ENCODE assay signal across 1 cellular context in the genomic region with DNA sequence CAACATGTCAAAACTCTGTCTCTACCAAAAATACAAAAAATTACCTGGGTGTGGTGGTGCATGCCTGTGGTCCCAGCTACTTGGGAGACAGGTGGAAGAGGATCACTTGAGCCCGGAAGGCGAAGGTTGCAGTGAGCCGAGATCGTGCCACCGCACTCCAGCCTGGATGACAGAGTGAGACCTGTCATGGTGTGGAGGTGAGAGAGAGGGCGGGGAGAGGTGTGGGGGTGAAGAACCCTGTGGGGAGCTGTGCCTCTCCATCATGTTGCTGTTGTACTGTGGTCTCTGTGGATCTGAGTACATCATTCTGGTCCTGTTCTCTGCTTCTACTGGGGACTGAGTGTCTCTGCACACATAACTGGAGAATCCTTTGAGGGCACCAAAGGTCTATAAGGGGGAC.
TF ChIP-seq lines count a peak whose summit lies in the region.

No MANE protein-coding gene starts in this region.

TF ChIP-seq in liver, 16 proteins besides CTCF, POLR2A, EP300 and RAD21 (continued from another document):
- TF ChIP-seq, protein P1, sequence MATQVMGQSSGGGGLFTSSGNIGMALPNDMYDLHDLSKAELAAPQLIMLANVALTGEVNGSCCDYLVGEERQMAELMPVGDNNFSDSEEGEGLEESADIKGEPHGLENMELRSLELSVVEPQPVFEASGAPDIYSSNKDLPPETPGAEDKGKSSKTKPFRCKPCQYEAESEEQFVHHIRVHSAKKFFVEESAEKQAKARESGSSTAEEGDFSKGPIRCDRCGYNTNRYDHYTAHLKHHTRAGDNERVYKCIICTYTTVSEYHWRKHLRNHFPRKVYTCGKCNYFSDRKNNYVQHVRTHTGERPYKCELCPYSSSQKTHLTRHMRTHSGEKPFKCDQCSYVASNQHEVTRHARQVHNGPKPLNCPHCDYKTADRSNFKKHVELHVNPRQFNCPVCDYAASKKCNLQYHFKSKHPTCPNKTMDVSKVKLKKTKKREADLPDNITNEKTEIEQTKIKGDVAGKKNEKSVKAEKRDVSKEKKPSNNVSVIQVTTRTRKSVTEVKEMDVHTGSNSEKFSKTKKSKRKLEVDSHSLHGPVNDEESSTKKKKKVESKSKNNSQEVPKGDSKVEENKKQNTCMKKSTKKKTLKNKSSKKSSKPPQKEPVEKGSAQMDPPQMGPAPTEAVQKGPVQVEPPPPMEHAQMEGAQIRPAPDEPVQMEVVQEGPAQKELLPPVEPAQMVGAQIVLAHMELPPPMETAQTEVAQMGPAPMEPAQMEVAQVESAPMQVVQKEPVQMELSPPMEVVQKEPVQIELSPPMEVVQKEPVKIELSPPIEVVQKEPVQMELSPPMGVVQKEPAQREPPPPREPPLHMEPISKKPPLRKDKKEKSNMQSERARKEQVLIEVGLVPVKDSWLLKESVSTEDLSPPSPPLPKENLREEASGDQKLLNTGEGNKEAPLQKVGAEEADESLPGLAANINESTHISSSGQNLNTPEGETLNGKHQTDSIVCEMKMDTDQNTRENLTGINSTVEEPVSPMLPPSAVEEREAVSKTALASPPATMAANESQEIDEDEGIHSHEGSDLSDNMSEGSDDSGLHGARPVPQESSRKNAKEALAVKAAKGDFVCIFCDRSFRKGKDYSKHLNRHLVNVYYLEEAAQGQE (IDR thresholded peaks at IDR 0.05), result no peak
- no peak for TF ChIP-seq FOXA1 (IDR thresholded peaks at IDR 0.05)
- TF ChIP-seq FOXA2 (IDR thresholded peaks at IDR 0.05), result no peak
- TF ChIP-seq, protein P2, sequence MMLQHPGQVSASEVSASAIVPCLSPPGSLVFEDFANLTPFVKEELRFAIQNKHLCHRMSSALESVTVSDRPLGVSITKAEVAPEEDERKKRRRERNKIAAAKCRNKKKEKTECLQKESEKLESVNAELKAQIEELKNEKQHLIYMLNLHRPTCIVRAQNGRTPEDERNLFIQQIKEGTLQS (IDR thresholded peaks at IDR 0.05), result no peak
- no peak for TF ChIP-seq NR2F2 (IDR thresholded peaks at IDR 0.05)
- no peak for TF ChIP-seq EGR1 (IDR thresholded peaks at IDR 0.05; ENCODE audit: low read depth in 2 of 2)
- TF ChIP-seq, protein P3, sequence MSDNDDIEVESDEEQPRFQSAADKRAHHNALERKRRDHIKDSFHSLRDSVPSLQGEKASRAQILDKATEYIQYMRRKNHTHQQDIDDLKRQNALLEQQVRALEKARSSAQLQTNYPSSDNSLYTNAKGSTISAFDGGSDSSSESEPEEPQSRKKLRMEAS (IDR thresholded peaks at IDR 0.05), result no peak
- TF ChIP-seq TAF1 (conservative IDR thresholded peaks at IDR 0.05), result no peak
- TF ChIP-seq JUND (IDR thresholded peaks at IDR 0.05), result no peak
- no peak for TF ChIP-seq GABPA (IDR thresholded peaks at IDR 0.05 in 1 of 2, conservative IDR thresholded peaks at IDR 0.05 in 1 of 2)
